In genomic region chr10:4941540-4942330, GRCh38 we compare ENCODE assay signal across 1 cellular context.
TF ChIP-seq lines count a peak whose summit lies in the region.

No MANE protein-coding gene starts in this region.

TF ChIP-seq in K562, 482 proteins besides CTCF, POLR2A, EP300 and RAD21 (continued from another document and continues in another):
- no peak for TF ChIP-seq ZNF324 (CRISPR knock-in tag; IDR thresholded peaks at IDR 0.05)
- TF ChIP-seq SMAD2 (IDR thresholded peaks at IDR 0.05; ENCODE audit: low read depth, low read length): no peak
- no peak for TF ChIP-seq NKRF (IDR thresholded peaks at IDR 0.05; ENCODE audit: borderline replicate concordance)
- TF ChIP-seq CEBPB (tag; IDR thresholded peaks at IDR 0.05): no peak
- TF ChIP-seq ZFP91 (CRISPR knock-in tag; IDR thresholded peaks at IDR 0.05): no peak
- TF ChIP-seq PHF20 (IDR thresholded peaks at IDR 0.05; ENCODE audit: partially characterized antibody): no peak
- peak; percentile 93 for TF ChIP-seq PKNOX1 (IDR thresholded peaks at IDR 0.05)
- TF ChIP-seq CBFB (CRISPR knock-in tag; IDR thresholded peaks at IDR 0.05): no peak
- no peak for TF ChIP-seq GTF2B (IDR thresholded peaks at IDR 0.05; ENCODE audit: extremely low read depth, insufficient read length)
- TF ChIP-seq KAT2B (IDR thresholded peaks at IDR 0.05; ENCODE audit: low read depth, low read length): no peak
- no peak for TF ChIP-seq ZNF436 (CRISPR knock-in tag; IDR thresholded peaks at IDR 0.05)
- TF ChIP-seq POLR2H (tag; IDR thresholded peaks at IDR 0.05; ENCODE audit: low read depth): 0 out of 2 replicates have a peak, but pooled peaks have one; percentile 23
- TF ChIP-seq HDAC6 (IDR thresholded peaks at IDR 0.05; ENCODE audit: low read depth, low read length): no peak
- no peak; the same call in 1 of the 2 replicates for TF ChIP-seq ZNF644 (tag; IDR thresholded peaks at IDR 0.05; ENCODE audit: low read depth)
- no peak for TF ChIP-seq ZNF518B (CRISPR knock-in tag; IDR thresholded peaks at IDR 0.05)
- TF ChIP-seq DIDO1 (tag; IDR thresholded peaks at IDR 0.05; ENCODE audit: low read depth): no peak
- TF ChIP-seq FIP1L1 (IDR thresholded peaks at IDR 0.05; ENCODE audit: low read depth, low read length, poor library complexity, severe bottlenecking): no peak
- TF ChIP-seq ZEB2 (IDR thresholded peaks at IDR 0.05): peak; percentile 78
- TF ChIP-seq NFIC (IDR thresholded peaks at IDR 0.05): peak; percentile 41
- no peak for TF ChIP-seq MBD1 (CRISPR knock-in tag; IDR thresholded peaks at IDR 0.05)
- TF ChIP-seq SIRT6 (IDR thresholded peaks at IDR 0.05; ENCODE audit: low read depth, low read length): no peak
- TF ChIP-seq ZNF347 (CRISPR knock-in tag; IDR thresholded peaks at IDR 0.05; ENCODE audit: low read depth): no peak
- TF ChIP-seq ZBTB11 (CRISPR knock-in tag; IDR thresholded peaks at IDR 0.05): peak in 1 of 3 experiments; percentile 39; a peak in 1 of 6 replicates
- no peak for TF ChIP-seq FUS (optimal IDR thresholded peaks at IDR 0.05; ENCODE audit: low read depth, low read length)
- TF ChIP-seq CREB1 (IDR thresholded peaks at IDR 0.05): no peak
- TF ChIP-seq CREB1 (CRISPR knock-in tag; IDR thresholded peaks at IDR 0.05): no peak
- TF ChIP-seq SFPQ (IDR thresholded peaks at IDR 0.05; ENCODE audit: low read depth, low read length): no peak
- no peak for TF ChIP-seq SMC3 (conservative IDR thresholded peaks at IDR 0.05; ENCODE audit: insufficient read depth, low read depth, low read length)
- TF ChIP-seq IRF9 (tag; IDR thresholded peaks at IDR 0.05): no peak
- no peak for TF ChIP-seq ZBTB7A (IDR thresholded peaks at IDR 0.05; ENCODE audit: borderline replicate concordance, control insufficient read depth, low read depth, low read length)
- TF ChIP-seq DEAF1 (CRISPR knock-in tag; IDR thresholded peaks at IDR 0.05): no peak
- TF ChIP-seq TEAD1 (CRISPR knock-in tag; IDR thresholded peaks at IDR 0.05): 0 out of 4 replicates have a peak, but pooled peaks of 1 of the 2 experiments have one; percentile 29
- TF ChIP-seq SUPT5H (IDR thresholded peaks at IDR 0.05): no peak
- TF ChIP-seq MTA3 (IDR thresholded peaks at IDR 0.05; ENCODE audit: borderline replicate concordance): 0 out of 2 replicates have a peak, but pooled peaks have one; percentile 72
- no peak for TF ChIP-seq MECOM (CRISPR knock-in tag; IDR thresholded peaks at IDR 0.05)
- TF ChIP-seq NCOA1 (IDR thresholded peaks at IDR 0.05; ENCODE audit: low read depth): peak; percentile 71
- no peak for TF ChIP-seq SNAPC5 (CRISPR knock-in tag; IDR thresholded peaks at IDR 0.05)
- TF ChIP-seq MTA1 (IDR thresholded peaks at IDR 0.05; ENCODE audit: borderline replicate concordance): 0 out of 2 replicates have a peak, but pooled peaks have one; percentile 39
- peak; percentile 69 to 86 for TF ChIP-seq TRIM24 (IDR thresholded peaks at IDR 0.05)
- no peak for TF ChIP-seq PTTG1 (tag; IDR thresholded peaks at IDR 0.05; ENCODE audit: low read depth)
- TF ChIP-seq EHMT2 (IDR thresholded peaks at IDR 0.05): peak; percentile 77; the same call in 1 of the 2 replicates
- no peak for TF ChIP-seq ZNF23 (CRISPR knock-in tag; IDR thresholded peaks at IDR 0.05)
- TF ChIP-seq TBL1XR1 (IDR thresholded peaks at IDR 0.05; ENCODE audit: low read length in 2 of 2): peak in 1 of 2 experiments; percentile 24; a peak in 1 of 4 replicates
- no peak for TF ChIP-seq ZNF354B (CRISPR knock-in tag; IDR thresholded peaks at IDR 0.05)
- peak; percentile 71 for TF ChIP-seq CBFA2T2 (conservative IDR thresholded peaks at IDR 0.05)
- no peak for TF ChIP-seq CBX3 (IDR thresholded peaks at IDR 0.05; ENCODE audit: borderline replicate concordance in 1 of 2, low read length in 2 of 2)
